In genomic region chr22:22260169-22260568, GRCh38 we compare ENCODE assay signal across 2 cellular contexts. TPM values are rescaled to one million over a fixed set of nuclear protein-coding genes. Genes with fewer than 3 reads are reported as not detected.
"Had no signal": no experiment of that assay in that cellular context is flagged by ENCODE, and none has a peak within 500 bp of the region (broad histone marks: within the 10 kb centered on the region; RNA-seq: fewer than 3 reads in every experiment).

No MANE protein-coding gene starts in this region.

RNA-seq across cellular contexts. Expression of gene VPREB1, which starts 15.6 kb away (rescaled TPM):
- total RNA-seq: G401, GM12878 had no signal
- polyA plus RNA-seq: GM12878 had no signal
